ENCODE assay signal across 21 cellular contexts in genomic region chr16:81543571-81543970, GRCh38.
DNase-seq lines count a peak whose midpoint lies in the region; ATAC-seq and TF ChIP-seq lines count a peak whose summit lies in the region.
"Had no signal": no experiment of that assay in that cellular context is flagged by ENCODE, and none has a peak within 500 bp of the region (broad histone marks: within the 10 kb centered on the region; RNA-seq: fewer than 3 reads in every experiment).

No MANE protein-coding gene starts in this region.

- H4K20me1 ChIP-seq in BLaER1 treated with 17β-estradiol and CSF1 and Interleukin-3, amounts not matched to agents 10 nM and 100 nM: peaks cover 99 to 100% (median 100%) of the 10 kb centered on the region in 11 experiments
- H4K20me1 ChIP-seq in GM23248 (ENCODE audit: insufficient read depth): peaks cover 5% of the 10 kb centered on the region; the same call in 1 of the 2 replicates

- peak overlapping the region; percentile 76 to 92 (median 83) for H3K4me2 ChIP-seq in BLaER1 treated with 17β-estradiol and CSF1 and Interleukin-3, amounts not matched to agents 10 nM and 100 nM
- no peak overlapping the region for H3K4me2 ChIP-seq in GM23248 (ENCODE audit: unreplicated experiment)

- no peaks in the 10 kb centered on the region for H3K27me3 Mint-ChIP-seq in naive B cell

- H3K4me1 ChIP-seq in BLaER1 treated with 17β-estradiol and CSF1 and Interleukin-3, amounts not matched to agents 10 nM and 100 nM: peaks cover 93 to 100% (median 99%) of the 10 kb centered on the region in 10 experiments
- peaks cover 24% of the 10 kb centered on the region for H3K4me1 ChIP-seq in GM23248 (ENCODE audit: insufficient read depth)
- H3K4me1 ChIP-seq in prostate gland (replicated peaks): no peaks in the 10 kb centered on the region
- H3K4me1 ChIP-seq: testis had no signal

- H2AFZ ChIP-seq in GM23248: no peak overlapping the region
- H2AFZ ChIP-seq: parathyroid adenoma had no signal

- H3K4me1 Mint-ChIP-seq in naive B cell: peaks cover 58 to 83% (median 69%) of the 10 kb centered on the region in 3 donors

- no peaks in the 10 kb centered on the region for H3K9me3 Mint-ChIP-seq in naive B cell

- no peaks in the 10 kb centered on the region for H3K9me2 ChIP-seq in GM23248 (ENCODE audit: insufficient read depth)

- peak overlapping the region in 4 of 6 donors; percentile 28 to 48 (median 38) for H3K27ac Mint-ChIP-seq in naive B cell

- peaks cover 7% of the 10 kb centered on the region; the same call in 1 of the 2 replicates for H3F3A ChIP-seq in GM23248 (ENCODE audit: insufficient read depth)

- WGBS in GM23248 (ENCODE audit: low coverage in 1 of 2, low lambda C conversion rate in 2 of 2, missing lambda C conversion rate in 2 of 2), 2 experiments: 87 to 93% methylated on average over 3 of the region's 3 CpGs
- 61% methylated on average over 3 of the region's 3 CpGs for WGBS in prostate gland

- peaks cover 0 to 26% (median 6%) of the 10 kb centered on the region in 11 experiments; a peak in 8 of 22 replicates for H3K36me3 ChIP-seq in BLaER1 treated with 17β-estradiol and CSF1 and Interleukin-3, amounts not matched to agents 10 nM and 100 nM
- H3K36me3 ChIP-seq in GM23248 (ENCODE audit: low read depth) (no peaks in the 10 kb centered on the region), prostate gland (no peaks in the 10 kb centered on the region)
- H3K36me3 ChIP-seq: Peyer's patch had no signal

- H3K9me3 ChIP-seq in BLaER1 treated with 17β-estradiol and CSF1 and Interleukin-3, amounts not matched to agents 10 nM and 100 nM (replicated peaks in 1 of 11): no peaks in the 10 kb centered on the region
- H3K9me3 ChIP-seq in GM23248 (ENCODE audit: low read depth) (no peaks in the 10 kb centered on the region), prostate gland (no peaks in the 10 kb centered on the region)
- H3K9me3 ChIP-seq: Peyer's patch, testis had no signal

- no peak for ATAC-seq in naive B cell (ENCODE audit: low read depth in 2 of 2)
- ATAC-seq: left colon had no signal

- TF ChIP-seq CTCF in choroid plexus epithelial cell (conservative IDR thresholded peaks at IDR 0.05; ENCODE audit: low read depth, low read length) (no peak), prostate gland (IDR thresholded peaks at IDR 0.05) (no peak)

- H3K79me2 ChIP-seq in GM23248 (ENCODE audit: insufficient read depth): peaks cover 100% of the 10 kb centered on the region

- H3K9ac ChIP-seq in BLaER1 treated with 17β-estradiol and CSF1 and Interleukin-3, amounts not matched to agents 10 nM and 100 nM: peak overlapping the region in 6 of 11 experiments; percentile 5 to 50 (median 24); a peak in 4 of 22 replicates
- no peak overlapping the region for H3K9ac ChIP-seq in GM23248
- H3K9ac ChIP-seq: parathyroid adenoma had no signal

- peak overlapping the region in 4 of 11 experiments; percentile 18 to 56 (median 34); a peak in 4 of 22 replicates for H3K27ac ChIP-seq in BLaER1 treated with 17β-estradiol and CSF1 and Interleukin-3, amounts not matched to agents 10 nM and 100 nM
- H3K27ac ChIP-seq in GM23248: no peak overlapping the region
- no peak overlapping the region for H3K27ac ChIP-seq in prostate gland
- H3K27ac ChIP-seq: parathyroid adenoma, testis had no signal

- no peaks in the 10 kb centered on the region for H3K27me3 ChIP-seq in BLaER1 treated with 17β-estradiol and CSF1 and Interleukin-3, amounts not matched to agents 10 nM and 100 nM
- H3K27me3 ChIP-seq in GM23248 (replicated peaks; ENCODE audit: insufficient read depth) (no peaks in the 10 kb centered on the region), prostate gland (replicated peaks; ENCODE audit: insufficient read depth) (no peaks in the 10 kb centered on the region)
- H3K27me3 ChIP-seq: Peyer's patch, testis had no signal

- no peak overlapping the region for H3K4me3 ChIP-seq in BLaER1 treated with 17β-estradiol and CSF1 and Interleukin-3, amounts not matched to agents 10 nM and 100 nM
- H3K4me3 ChIP-seq in GM23248: no peak overlapping the region
- H3K4me3 ChIP-seq in choroid plexus epithelial cell (ENCODE audit: low read depth, low read length): no peak overlapping the region
- no peak overlapping the region for H3K4me3 ChIP-seq in prostate gland
- H3K4me3 ChIP-seq: Peyer's patch, testis had no signal

- H3K36me3 Mint-ChIP-seq in naive B cell: no peaks in the 10 kb centered on the region

- DNase-seq in GM23248 (peak; percentile 33), choroid plexus epithelial cell (ENCODE audit: low read depth) (peak; percentile 54), naive B cell (no peak), prostate gland (ENCODE audit: low spot score) (no peak), activated gamma-delta T cell (lab: John Stamatoyannopoulos, UW) (no peak)
- DNase-seq in activated effector memory CD4-positive, alpha-beta T cell treated with anti-CD3 and anti-CD28 coated beads, Interleukin-2, amount 50 U/mL, for 16 hours: no peak
- DNase-seq in effector CD8-positive, alpha-beta T cell (lab: John Stamatoyannopoulos, UW): no peak
- DNase-seq: activated T-cell treated with anti-CD3 and anti-CD28 coated beads, Interleukin-2, amount 50 U/mL, for 1 hour; amniotic stem cell; cerebellar nuclear complex; DMS79; hypothalamus; left colon; NCI-H1436 treated with DMSO at 0.1 percent for 48 hours; Peyer's patch; small intestine; stimulated activated CD4-positive, alpha-beta T cell treated with anti-CD3 and anti-CD28 coated beads, Interleukin-4, amount 100 ng/mL, for 4 hours; stimulated activated CD8-positive, alpha-beta memory T cell treated with anti-CD3 and anti-CD28 coated beads, Interleukin-4, amount 100 ng/mL, for 48 hours; testis had no signal

- in situ Hi-C loops in GM23248 (cut with MboI): no loop called here

- peak overlapping the region in 3 of 8 donors; percentile 5 to 72 (median 6) for H3K4me3 Mint-ChIP-seq in naive B cell

- no peak for TF ChIP-seq POLR2A in prostate gland (IDR thresholded peaks at IDR 0.05)

- intact Hi-C loops in prostate gland (cut with DNase I): no loop called here

Comparison
In these comparisons a context has a peak if more than half of its experiments do, and no peak if none do; other contexts are left out.
1. DNase-seq: peak in GM23248 (single experiment) and choroid plexus epithelial cell (single experiment); none in naive B cell (single experiment), activated effector memory CD4-positive, alpha-beta T cell treated with anti-CD3 and anti-CD28 coated beads, Interleukin-2, amount 50 U/mL, for 16 hours (single experiment), prostate gland (single experiment), activated gamma-delta T cell (single experiment) and effector CD8-positive, alpha-beta T cell (single experiment).